In genomic region chr7:75905785-75906604, GRCh38 we compare ENCODE assay signal across 8 cellular contexts. TPM values are rescaled to one million over a fixed set of nuclear protein-coding genes. Genes with fewer than 3 reads are reported as not detected.
DNase-seq lines count a peak whose midpoint lies in the region; ATAC-seq and TF ChIP-seq lines count a peak whose summit lies in the region.

No MANE protein-coding gene starts in this region.

- no peaks in the 10 kb centered on the region for H3K9me3 ChIP-seq in liver (ENCODE audit: control insufficient read depth in 4 of 4, low read length in 3 of 4)
- no peaks in the 10 kb centered on the region for H3K9me3 ChIP-seq in upper lobe of left lung

- H3K27ac ChIP-seq in liver (ENCODE audit: low read depth in 1 of 2, low read length in 2 of 2) (peak overlapping the region; percentile 88 to 91), upper lobe of left lung (peak overlapping the region; percentile 51 to 74 (median 70))

- H3K4me3 ChIP-seq in liver (ENCODE audit: low read depth in 1 of 3, low read length in 3 of 3) = no peak overlapping the region
- H3K4me3 ChIP-seq in upper lobe of left lung = no peak overlapping the region

- H3K27ac Mint-ChIP-seq in dendritic cell treated with granulocyte-macrophage colony-stimulating factor and Interleukin-4, amounts not matched to agents 40 ng/mL and 50 ng/mL, for 4 days = peak overlapping the region; percentile 75

- H3K9me3 Mint-ChIP-seq in dendritic cell treated with granulocyte-macrophage colony-stimulating factor and Interleukin-4, amounts not matched to agents 40 ng/mL and 50 ng/mL, for 4 days = no peaks in the 10 kb centered on the region

- peaks cover 8 to 27% (median 16%) of the 10 kb centered on the region in 4 donors for H3K4me1 ChIP-seq in liver (ENCODE audit: control insufficient read depth in 4 of 4, insufficient read depth in 4 of 4, low read length in 3 of 4)
- peaks cover 11 to 12% (median 12%) of the 10 kb centered on the region in 4 donors for H3K4me1 ChIP-seq in upper lobe of left lung

- peaks cover 2% of the 10 kb centered on the region for H3K27me3 Mint-ChIP-seq in dendritic cell treated with granulocyte-macrophage colony-stimulating factor and Interleukin-4, amounts not matched to agents 40 ng/mL and 50 ng/mL, for 4 days

- no peak for TF ChIP-seq POLR2A in upper lobe of left lung (IDR thresholded peaks at IDR 0.05)

- H3K9ac ChIP-seq in liver (ENCODE audit: low read depth in 1 of 2, low read length in 2 of 2) = peak overlapping the region in 1 of 2 donors; percentile 51

- DNase-seq in GM03348 (ENCODE audit: low spot score) = peak; percentile 72
- DNase-seq in NCI-H510A (lab: John Stamatoyannopoulos, UW) = peak; percentile 57
- peak in 1 of 2 donors; percentile 89 for DNase-seq in upper lobe of left lung
- DNase-seq in dermis blood vessel endothelial cell = no peak

- TF ChIP-seq EP300 in upper lobe of left lung (IDR thresholded peaks at IDR 0.05) = no peak

- H3K4me3 Mint-ChIP-seq in dendritic cell treated with granulocyte-macrophage colony-stimulating factor and Interleukin-4, amounts not matched to agents 40 ng/mL and 50 ng/mL, for 4 days = no peak overlapping the region

- H3K36me3 Mint-ChIP-seq in dendritic cell treated with granulocyte-macrophage colony-stimulating factor and Interleukin-4, amounts not matched to agents 40 ng/mL and 50 ng/mL, for 4 days (ENCODE audit: low read depth) = no peaks in the 10 kb centered on the region

- no peaks in the 10 kb centered on the region for H3K36me3 ChIP-seq in liver (ENCODE audit: control insufficient read depth in 4 of 4, insufficient read depth in 3 of 4, low read depth in 1 of 4, low read length in 3 of 4)
- no peaks in the 10 kb centered on the region for H3K36me3 ChIP-seq in upper lobe of left lung

- H3K27me3 ChIP-seq in liver (ENCODE audit: control insufficient read depth in 4 of 4, insufficient read depth in 4 of 4, low read length in 3 of 4) = no peaks in the 10 kb centered on the region
- no peaks in the 10 kb centered on the region for H3K27me3 ChIP-seq in upper lobe of left lung

- peak; percentile 89 to 92 for ATAC-seq in upper lobe of left lung (ENCODE audit: low FRiP score in 2 of 2)
- ATAC-seq in GM21423 (IDR thresholded peaks at IDR 0.05; ENCODE audit: unreplicated experiment) = no peak
- ATAC-seq in HG03159 (IDR thresholded peaks at IDR 0.05; ENCODE audit: unreplicated experiment) = no peak

- TF ChIP-seq CTCF in liver (IDR thresholded peaks at IDR 0.05; ENCODE audit: low read depth, low read length, missing input control) (no peak), upper lobe of left lung (IDR thresholded peaks at IDR 0.05) (no peak)

- WGBS in liver = 20% methylated on average over 17 of the region's 17 CpGs
- WGBS in upper lobe of left lung, 2 donors = 24 to 26% methylated on average over 12 to 17 of the region's 17 CpGs

- TF ChIP-seq RAD21 in liver (IDR thresholded peaks at IDR 0.05) = peak; percentile 52 to 62

- H3K4me1 Mint-ChIP-seq in dendritic cell treated with granulocyte-macrophage colony-stimulating factor and Interleukin-4, amounts not matched to agents 40 ng/mL and 50 ng/mL, for 4 days (ENCODE audit: low read depth) = peaks cover 47% of the 10 kb centered on the region

- intact Hi-C loops in dendritic cell treated with granulocyte-macrophage colony-stimulating factor and Interleukin-4, amounts not matched to agents 40 ng/mL and 50 ng/mL, for 4 days (cut with micrococcal nuclease) = no loop called here

TF ChIP-seq in liver, 16 proteins besides CTCF, POLR2A, EP300 and RAD21:
- TF ChIP-seq YY1 (IDR thresholded peaks at IDR 0.05) = peak; percentile 90
- peak; percentile 62 for TF ChIP-seq TAF1 (conservative IDR thresholded peaks at IDR 0.05)
- peak; percentile 75 for TF ChIP-seq HNF4G (IDR thresholded peaks at IDR 0.05)
- peak; percentile 84 to 96 for TF ChIP-seq RXRA (IDR thresholded peaks at IDR 0.05)
- TF ChIP-seq ATF3 (IDR thresholded peaks at IDR 0.05) = peak; percentile 71
- peak; percentile 68 for TF ChIP-seq ZBTB33 (IDR thresholded peaks at IDR 0.05)
- TF ChIP-seq NR2F2 (IDR thresholded peaks at IDR 0.05) = peak; percentile 77
- peak; percentile 54 for TF ChIP-seq FOXA1 (IDR thresholded peaks at IDR 0.05)
- TF ChIP-seq JUND (IDR thresholded peaks at IDR 0.05) = peak; percentile 53 to 74
- TF ChIP-seq FOXA2 (IDR thresholded peaks at IDR 0.05) = peak; percentile 44
- peak in 1 of 2 donors; percentile 17 for TF ChIP-seq GABPA (IDR thresholded peaks at IDR 0.05 in 1 of 2, conservative IDR thresholded peaks at IDR 0.05 in 1 of 2)
- peak; percentile 86 to 92 for TF ChIP-seq HNF4A (conservative IDR thresholded peaks at IDR 0.05)
- peak; percentile 69 for TF ChIP-seq REST (IDR thresholded peaks at IDR 0.05)
- peak; percentile 12 to 64 for TF ChIP-seq EGR1 (IDR thresholded peaks at IDR 0.05; ENCODE audit: low read depth in 2 of 2)
- TF ChIP-seq SP1 (IDR thresholded peaks at IDR 0.05) = peak; percentile 94
- peak; percentile 82 for TF ChIP-seq MAX (IDR thresholded peaks at IDR 0.05)

RNA-seq across cellular contexts. Expression of gene POR, which starts 9.0 kb away (rescaled TPM):
- total RNA-seq in liver (100 to 1,000 TPM; 116 to 571 TPM), upper lobe of left lung (100 to 1,000 TPM; 107 to 257 (median 194) TPM), dermis blood vessel endothelial cell (87.0 and 102 TPM in 2 replicates)
- 100 to 1,000 TPM; 377 to 973 TPM for polyA plus RNA-seq in liver

RNA-seq across cellular contexts. Expression of gene RHBDD2, which starts 27.2 kb away (rescaled TPM):
- total RNA-seq in liver (10 to 100 TPM; 13.6 to 18.8 TPM), upper lobe of left lung (100 to 1,000 TPM in 2 of 6 donors, 10 to 100 TPM in 4; 35.6 to 132 (median 82.5) TPM), dermis blood vessel endothelial cell (15.3 and 18.1 TPM in 2 replicates)
- 10 to 100 TPM; 55.7 to 65.0 TPM for polyA plus RNA-seq in liver

Comparison
In these comparisons a context has a peak if more than half of its experiments do, and no peak if none do; other contexts are left out.
1. ATAC-seq: peak in upper lobe of left lung (2 of 2); none in GM21423 (single experiment) and HG03159 (single experiment).